Comparison of ENCODE assay signal across 20 cellular contexts in the genomic region with DNA sequence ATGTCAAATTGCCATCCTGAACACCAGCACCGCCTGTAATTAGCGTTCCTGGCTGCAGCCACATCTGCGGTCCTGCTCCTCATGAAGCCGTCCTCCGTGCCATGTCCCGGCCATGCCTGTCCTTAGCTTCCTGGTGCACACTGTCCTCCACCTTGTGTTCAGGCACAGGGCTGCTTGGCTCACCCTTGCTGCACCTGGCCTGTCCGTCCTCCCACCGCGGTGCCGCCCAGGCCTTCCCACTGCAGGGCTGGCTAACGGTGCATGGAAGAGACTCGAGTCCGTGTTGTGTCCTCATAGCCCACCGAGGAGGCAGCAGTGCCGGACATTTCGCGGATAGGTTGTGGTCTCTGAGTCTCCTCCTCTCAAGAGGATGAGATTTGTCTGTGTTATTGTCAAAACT.
"Had no signal": no experiment of that assay in that cellular context is flagged by ENCODE, and none has a peak within 500 bp of the region (broad histone marks: within the 10 kb centered on the region; RNA-seq: fewer than 3 reads in every experiment).

No MANE protein-coding gene starts in this region.

- H3K9me3 ChIP-seq: ascending aorta, breast epithelium, pancreas, tibial nerve, uterus had no signal

- FAIRE-seq: endometrium, pancreas had no signal

- H3K27ac Mint-ChIP-seq: activated CD4-positive, alpha-beta T cell treated with anti-CD3 and anti-CD28 coated beads, Interleukin-2, amount 10 ng/mL, durations not matched to agents 7 days and 5 days; activated naive CD8-positive, alpha-beta T cell treated with anti-CD3 and anti-CD28 coated beads, Interleukin-2, amount 50 U/mL, for 24 hours; activated T-helper 2 cell treated with anti-CD3 and anti-CD28 coated beads, Interferon-gamma antibody, Interleukin-2, Interleukin-4, amounts not matched to agents 10 μg/mL and 5 μg/mL and 100 μg/mL, durations not matched to agents 14 hours and 24 hours and 36 hours; T-helper 2 cell treated with Interferon-gamma antibody and Interleukin-4, amounts not matched to agents 5 μg/mL and 100 μg/mL, for 36 hours had no signal

- H3K9me3 Mint-ChIP-seq: activated CD4-positive, alpha-beta T cell treated with anti-CD3 and anti-CD28 coated beads, Interleukin-2, amount 10 ng/mL, durations not matched to agents 7 days and 5 days; activated naive CD4-positive, alpha-beta T cell treated with anti-CD3 and anti-CD28 coated beads for 36 hours; activated naive CD8-positive, alpha-beta T cell treated with anti-CD3 and anti-CD28 coated beads, Interleukin-2, amount 50 U/mL, for 24 hours; activated T-helper 2 cell treated with anti-CD3 and anti-CD28 coated beads, Interferon-gamma antibody, Interleukin-2, Interleukin-4, amounts not matched to agents 10 μg/mL and 5 μg/mL and 100 μg/mL, durations not matched to agents 14 hours and 24 hours and 36 hours; neural progenitor cell; T-helper 2 cell treated with Interferon-gamma antibody and Interleukin-4, amounts not matched to agents 5 μg/mL and 100 μg/mL, for 36 hours had no signal

- H3K4me1 ChIP-seq: ascending aorta, pancreas, tibial nerve, uterus had no signal

- H3K27ac ChIP-seq: ascending aorta, breast epithelium, neural progenitor cell, pancreas, tibial nerve, uterus had no signal

- H3K27me3 Mint-ChIP-seq: activated CD4-positive, alpha-beta T cell treated with anti-CD3 and anti-CD28 coated beads, Interleukin-2, amount 10 ng/mL, durations not matched to agents 7 days and 5 days; activated naive CD8-positive, alpha-beta T cell treated with anti-CD3 and anti-CD28 coated beads, Interleukin-2, amount 50 U/mL, for 24 hours had no signal

- H2AFZ ChIP-seq: neural progenitor cell had no signal

- H3K4me3 Mint-ChIP-seq: activated CD4-positive, alpha-beta T cell treated with anti-CD3 and anti-CD28 coated beads, Interleukin-2, amount 10 ng/mL, durations not matched to agents 7 days and 5 days; activated naive CD4-positive, alpha-beta T cell treated with anti-CD3 and anti-CD28 coated beads for 36 hours; activated naive CD8-positive, alpha-beta T cell treated with anti-CD3 and anti-CD28 coated beads, Interleukin-2, amount 50 U/mL, for 24 hours; neural progenitor cell; T-helper 2 cell treated with Interferon-gamma antibody and Interleukin-4, amounts not matched to agents 5 μg/mL and 100 μg/mL, for 36 hours had no signal

- DNase-seq: activated CD4-positive, alpha-beta T cell treated with anti-CD3 and anti-CD28 coated beads, Interleukin-2, amount 10 ng/mL, durations not matched to agents 7 days and 5 days; activated CD4-positive, CD25-positive, alpha-beta regulatory T cell; activated naive CD4-positive, alpha-beta T cell treated with anti-CD3 and anti-CD28 coated beads for 36 hours; activated naive CD8-positive, alpha-beta T cell treated with anti-CD3 and anti-CD28 coated beads, Interleukin-2, amount 50 U/mL, for 24 hours; islet precursor cell; midbrain; pancreas; stimulated activated CD4-positive, alpha-beta T cell treated with anti-CD3 and anti-CD28 coated beads, Interleukin-15, amount 100 ng/mL, for 24 hours; stimulated activated CD4-positive, alpha-beta T cell treated with anti-CD3 and anti-CD28 coated beads, Interleukin-4, amount 100 ng/mL, for 1 hour; stimulated activated naive CD4-positive, alpha-beta T cell; uterus had no signal

- H3K27me3 ChIP-seq: ascending aorta, breast epithelium, dorsolateral prefrontal cortex, neural progenitor cell, pancreas, tibial nerve, uterus had no signal

- H3K4me3 ChIP-seq: ascending aorta, breast epithelium, dorsolateral prefrontal cortex, lung, neural progenitor cell, pancreas, tibial nerve, uterus had no signal

- H3K36me3 ChIP-seq: neural progenitor cell, uterus had no signal

- H3K4me2 ChIP-seq: neural progenitor cell had no signal

- ATAC-seq: activated naive CD8-positive, alpha-beta T cell treated with anti-CD3 and anti-CD28 coated beads, Interleukin-2, amount 50 U/mL, for 24 hours; pancreas had no signal

- H3K9ac ChIP-seq: neural progenitor cell had no signal
